In genomic region chr11:45840251-45840650, GRCh38 we compare ENCODE assay signal across 1 cellular context. TPM values are rescaled to one million over a fixed set of nuclear protein-coding genes. Genes with fewer than 3 reads are reported as not detected.
"Had no signal": no experiment of that assay in that cellular context is flagged by ENCODE, and none has a peak within 500 bp of the region (broad histone marks: within the 10 kb centered on the region; RNA-seq: fewer than 3 reads in every experiment).

No MANE protein-coding gene starts in this region.

RNA-seq across cellular contexts. Expression of gene MAPK8IP1, which starts 45.2 kb away (rescaled TPM):
- polyA plus RNA-seq: naive thymus-derived CD8-positive, alpha-beta T cell had no signal
